In the genomic region with DNA sequence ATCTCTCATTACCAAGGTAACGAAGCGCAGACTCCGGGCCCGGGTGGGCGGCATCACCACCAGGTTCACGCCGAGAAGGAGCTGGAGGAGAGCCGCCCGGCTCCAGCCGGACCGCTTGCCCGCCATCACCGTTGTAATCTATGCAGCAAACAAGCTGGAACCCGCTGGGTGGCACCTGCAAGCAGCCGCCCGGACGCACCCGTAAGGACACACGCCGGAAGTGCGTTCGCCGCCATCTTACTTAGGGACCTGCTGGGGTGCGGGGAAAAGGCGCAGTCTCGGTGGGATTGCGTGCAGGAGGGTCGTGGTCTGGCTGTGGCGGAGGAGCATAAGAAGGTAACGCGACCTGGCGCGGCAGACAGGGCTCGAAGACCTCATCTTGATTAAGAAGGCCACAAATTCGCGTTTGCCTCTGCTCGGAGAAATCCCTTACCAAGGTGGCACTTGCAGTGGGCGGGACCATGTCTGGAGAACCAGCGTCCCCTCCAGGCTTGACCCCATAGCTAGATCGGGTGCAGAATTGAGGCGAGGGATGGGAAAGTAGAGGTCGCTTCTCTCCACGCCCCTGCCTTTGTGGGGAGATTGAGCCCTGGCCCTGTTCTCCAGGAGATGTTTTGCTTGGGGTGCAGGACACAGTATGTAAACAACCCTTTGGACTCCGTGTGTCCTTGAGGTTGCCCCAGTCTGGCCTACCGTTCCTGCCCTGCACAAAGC, we compare ENCODE assay signal across 8 cellular contexts. TPM values are rescaled to one million over a fixed set of nuclear protein-coding genes. Genes with fewer than 3 reads are reported as not detected.
A peak's percentile ranks its signal among the peaks of the same experiment; 100 is the strongest.
DNase-seq lines count a peak whose midpoint lies in the region; ATAC-seq and TF ChIP-seq lines count a peak whose summit lies in the region.

A gene with protein sequence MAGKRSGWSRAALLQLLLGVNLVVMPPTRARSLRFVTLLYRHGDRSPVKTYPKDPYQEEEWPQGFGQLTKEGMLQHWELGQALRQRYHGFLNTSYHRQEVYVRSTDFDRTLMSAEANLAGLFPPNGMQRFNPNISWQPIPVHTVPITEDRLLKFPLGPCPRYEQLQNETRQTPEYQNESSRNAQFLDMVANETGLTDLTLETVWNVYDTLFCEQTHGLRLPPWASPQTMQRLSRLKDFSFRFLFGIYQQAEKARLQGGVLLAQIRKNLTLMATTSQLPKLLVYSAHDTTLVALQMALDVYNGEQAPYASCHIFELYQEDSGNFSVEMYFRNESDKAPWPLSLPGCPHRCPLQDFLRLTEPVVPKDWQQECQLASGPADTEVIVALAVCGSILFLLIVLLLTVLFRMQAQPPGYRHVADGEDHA (minus strand): TSS at position 151 of the 714 bp plus-strand sequence. CDS start 25 bp downstream, at position 126.

- H3K79me2 ChIP-seq in H9 (ENCODE audit: insufficient read depth, low read length) (peaks cover 3% of the 10 kb centered on the region; the same call in 1 of the 2 replicates), Loucy (ENCODE audit: insufficient read depth, low read length) (peaks cover 34% of the 10 kb centered on the region)

- H4K91ac ChIP-seq in H9 (ENCODE audit: insufficient read length, low read depth, low read length): no peak within 1 kb of the TSS

- no peak within 1 kb of the TSS for H3T11ph ChIP-seq in H9 (ENCODE audit: low read length)

- H2BK15ac ChIP-seq in H9 (ENCODE audit: low read depth, low read length): no peak within 1 kb of the TSS

- H3K27me3 Mint-ChIP-seq in H9 (ENCODE audit: low read depth): no peaks in the 10 kb centered on the region; the same call in 1 of the 2 replicates
- no peaks in the 10 kb centered on the region for H3K27me3 Mint-ChIP-seq in activated naive CD4-positive, alpha-beta T cell treated with anti-CD3 and anti-CD28 coated beads for 36 hours (ENCODE audit: low read depth)

- H3K9ac ChIP-seq in H9 (ENCODE audit: extremely low read depth, insufficient read length, low read length) (peak within 1 kb of the TSS; percentile 89), Loucy (ENCODE audit: low read depth, low read length, poor library complexity, severe bottlenecking) (peak within 1 kb of the TSS; percentile 94)

- H2AFZ ChIP-seq in H9 (ENCODE audit: low read length) (no peak within 1 kb of the TSS), Loucy (ENCODE audit: low read length) (peak within 1 kb of the TSS; percentile 93)

- no CpG with 5 or more reads among the region's 45 CpGs for WGBS in H9 (ENCODE audit: extremely low coverage, insufficient read length, low lambda C conversion rate)
- 0 to 1% methylated on average over 22 to 40 of the region's 45 CpGs for WGBS in testis, 2 donors

- no peak for TF ChIP-seq POLR2A in testis (IDR thresholded peaks at IDR 0.05)

- no peak within 1 kb of the TSS for H3K23ac ChIP-seq in H9 (ENCODE audit: insufficient read length, low read depth, low read length)

- no peaks in the 10 kb centered on the region for H3K9me2 ChIP-seq in Loucy (replicated peaks; ENCODE audit: low read depth, low read length)

- peak; percentile 71 for DNase-seq in GM04504 (ENCODE audit: low read depth)
- DNase-seq in H9: peak; percentile 86
- DNase-seq in SK-N-DZ (ENCODE audit: low spot score): peak; percentile 94
- peak; percentile 94 for DNase-seq in activated naive CD4-positive, alpha-beta T cell treated with anti-CD3 and anti-CD28 coated beads for 36 hours
- peak; percentile 86 for DNase-seq in germinal center (ENCODE audit: low spot score)
- DNase-seq in omental fat pad (ENCODE audit: low spot score): peak; percentile 69
- DNase-seq in testis: peak; percentile 95

- H3K14ac ChIP-seq in H9 (ENCODE audit: insufficient read depth, low read length): peak within 1 kb of the TSS; percentile 86

- no peak within 1 kb of the TSS for H3K4ac ChIP-seq in H9 (ENCODE audit: low read depth, low read length)

- H3K4me3 Mint-ChIP-seq in H9: peak within 1 kb of the TSS; percentile 99
- H3K4me3 Mint-ChIP-seq in activated naive CD4-positive, alpha-beta T cell treated with anti-CD3 and anti-CD28 coated beads for 36 hours: peak within 1 kb of the TSS; percentile 99

- H3K18ac ChIP-seq in H9 (ENCODE audit: insufficient read length, low read depth, low read length): peak within 1 kb of the TSS; percentile 91

- H3K27me3 ChIP-seq in H9 (ENCODE audit: insufficient read depth, low read length): no peaks in the 10 kb centered on the region
- no peaks in the 10 kb centered on the region for H3K27me3 ChIP-seq in Loucy (ENCODE audit: insufficient read depth, low read length, poor library complexity, severe bottlenecking)
- no peaks in the 10 kb centered on the region for H3K27me3 ChIP-seq in testis

- peaks cover 8% of the 10 kb centered on the region for H3K23me2 ChIP-seq in H9 (ENCODE audit: insufficient read length, low read depth, low read length, poor library complexity, severe bottlenecking)

- peak within 1 kb of the TSS; percentile 57 for H4K5ac ChIP-seq in H9 (ENCODE audit: insufficient read length, low read depth, low read length)

- ATAC-seq in omental fat pad (ENCODE audit: low FRiP score): peak; percentile 95

- H4K8ac ChIP-seq in H9 (replicated peaks; ENCODE audit: insufficient read length, low read depth, low read length): no peak within 1 kb of the TSS

- H3K9me3 Mint-ChIP-seq in H9: no peaks in the 10 kb centered on the region; a peak in 1 of 5 replicates
- no peaks in the 10 kb centered on the region for H3K9me3 Mint-ChIP-seq in activated naive CD4-positive, alpha-beta T cell treated with anti-CD3 and anti-CD28 coated beads for 36 hours

- peaks cover 0 to 35% (median 27%) of the 10 kb centered on the region in 3 experiments; a peak in 5 of 7 replicates for H3K36me3 Mint-ChIP-seq in H9 (ENCODE audit: insufficient read depth in 1 of 3, low read depth in 3 of 3)
- peaks cover 11% of the 10 kb centered on the region for H3K36me3 Mint-ChIP-seq in activated naive CD4-positive, alpha-beta T cell treated with anti-CD3 and anti-CD28 coated beads for 36 hours (ENCODE audit: low read depth)

- no peaks in the 10 kb centered on the region for H3F3A ChIP-seq in Loucy (ENCODE audit: low read depth)

- intact Hi-C loops in activated naive CD4-positive, alpha-beta T cell treated with anti-CD3 and anti-CD28 coated beads for 36 hours (cut with micrococcal nuclease): loop anchor here (1.0 kb wide), 6 partner anchors 20 to 313 kb away; a partner anchor contains a TSS
- intact Hi-C loops in testis (cut with DNase I; ENCODE audit: low total_unique reads): no loop called here

- no peak within 1 kb of the TSS for H3K56ac ChIP-seq in H9 (ENCODE audit: insufficient read length, low read depth, low read length)

- no peak within 1 kb of the TSS for H2BK12ac ChIP-seq in H9 (ENCODE audit: insufficient read length, low read depth, low read length)

- peaks cover 5% of the 10 kb centered on the region; the same call in 1 of the 2 replicates for H3K4me1 ChIP-seq in H9 (ENCODE audit: insufficient read depth, low read length)
- H3K4me1 ChIP-seq in Loucy (ENCODE audit: insufficient read depth, low read length, poor library complexity, severe bottlenecking): peaks cover 20% of the 10 kb centered on the region
- peaks cover 12% of the 10 kb centered on the region for H3K4me1 ChIP-seq in testis

- H2AK5ac ChIP-seq in H9 (ENCODE audit: insufficient read length, low read length): no peak within 1 kb of the TSS

- no peak within 1 kb of the TSS for H2BK5ac ChIP-seq in H9 (ENCODE audit: insufficient read length, low read length)

- CTCF ChIA-PET in activated naive CD4-positive, alpha-beta T cell treated with anti-CD3 and anti-CD28 coated beads for 36 hours (lab: Charles Lee): interaction anchor here (0.6 to 3.1 kb wide), 14 partner anchors 10 to 331 kb away, joined by 3 to 23 read pairs (median 5); a partner anchor contains a TSS

- no peaks in the 10 kb centered on the region for H3K9me3 ChIP-seq in H9 (ENCODE audit: control insufficient read depth, low read depth, low read length)
- H3K9me3 ChIP-seq in Loucy (ENCODE audit: insufficient read depth, low read depth, low read length): no peaks in the 10 kb centered on the region
- H3K9me3 ChIP-seq in testis: no peaks in the 10 kb centered on the region

- H2BK120ac ChIP-seq in H9 (ENCODE audit: low read depth, low read length, poor library complexity, severe bottlenecking): no peak within 1 kb of the TSS

- H3K4me1 Mint-ChIP-seq in H9: peaks cover 11 to 13% of the 10 kb centered on the region in 2 experiments
- H3K4me1 Mint-ChIP-seq in activated naive CD4-positive, alpha-beta T cell treated with anti-CD3 and anti-CD28 coated beads for 36 hours (ENCODE audit: low read depth): peaks cover 24% of the 10 kb centered on the region

- H4K20me1 ChIP-seq in H9 (ENCODE audit: control insufficient read depth, insufficient read depth, insufficient read length) (no peaks in the 10 kb centered on the region), Loucy (ENCODE audit: insufficient read depth, low read length, poor library complexity, severe bottlenecking) (no peaks in the 10 kb centered on the region)

- TF ChIP-seq CTCF in H9 (conservative IDR thresholded peaks at IDR 0.05) (peak; percentile 31; the same call in 1 of the 3 replicates), Loucy (conservative IDR thresholded peaks at IDR 0.05; ENCODE audit: low read length) (peak; percentile 53), omental fat pad (IDR thresholded peaks at IDR 0.05) (no peak), testis (IDR thresholded peaks at IDR 0.05) (peak in 1 of 3 experiments; percentile 26)

- peak within 1 kb of the TSS; percentile 94 for H3K4me3 ChIP-seq in Loucy (ENCODE audit: low read length, poor library complexity, severe bottlenecking)
- H3K4me3 ChIP-seq in testis: peak within 1 kb of the TSS; percentile 63 to 84

- peak within 1 kb of the TSS; percentile 92 for H3K4me2 ChIP-seq in H9 (ENCODE audit: insufficient read depth, insufficient read length, low read length)
- H3K4me2 ChIP-seq in Loucy (ENCODE audit: low read depth, low read length, poor library complexity, severe bottlenecking): peak within 1 kb of the TSS; percentile 94

- H3K27ac ChIP-seq in H9 (ENCODE audit: insufficient read length, low read depth, low read length): peak within 1 kb of the TSS; percentile 40
- peak within 1 kb of the TSS; percentile 79 to 86 for H3K27ac ChIP-seq in testis

- H3K36me3 ChIP-seq in Loucy (ENCODE audit: insufficient read depth, low read length): peaks cover 7% of the 10 kb centered on the region; the same call in 1 of the 2 replicates
- no peaks in the 10 kb centered on the region for H3K36me3 ChIP-seq in testis (ENCODE audit: low read depth, missing control alignments)

- no peaks in the 10 kb centered on the region for H3K79me1 ChIP-seq in H9 (ENCODE audit: insufficient read depth, low read depth, low read length, poor library complexity, severe bottlenecking)

- peak within 1 kb of the TSS; percentile 100 for H3K27ac Mint-ChIP-seq in H9
- peak within 1 kb of the TSS; percentile 97 for H3K27ac Mint-ChIP-seq in activated naive CD4-positive, alpha-beta T cell treated with anti-CD3 and anti-CD28 coated beads for 36 hours

- no peak within 1 kb of the TSS for H2BK20ac ChIP-seq in H9 (ENCODE audit: low read depth, low read length, poor library complexity, severe bottlenecking)

RNA-seq across cellular contexts. Expression of the gene that starts here (rescaled TPM):
- total RNA-seq in H9 (2021) (29.3 and 29.5 TPM in 2 replicates), omental fat pad (10 to 100 TPM; 44.1 to 70.2 (median 55.4) TPM), testis (10 to 100 TPM; 61.3 to 63.7 TPM)
- 21.7 and 47.0 TPM in 2 replicates for polyA plus RNA-seq in SK-N-DZ (2014; cell fraction: cytosol; rRNA removed)
- polyA plus RNA-seq in SK-N-DZ (2014; cell fraction: nucleus; rRNA removed): 42.8 and 47.1 TPM in 2 replicates
- total RNA-seq in activated naive CD4-positive, alpha-beta T cell treated with anti-CD3 and anti-CD28 coated beads for 36 hours: 1 to 10 TPM; 8.0 to 9.3 TPM
- 40.3 TPM for polyA plus RNA-seq in testis (ENCODE audit: insufficient read depth, low read depth, low replicate concordance)

Comparison
In these comparisons a context has a peak if more than half of its experiments do, and no peak if none do; other contexts are left out.
1. Peak in every context shown above with its lines: DNase-seq, ATAC-seq, H3K4me3 ChIP-seq and H3K27ac ChIP-seq.
2. CTCF ChIP-seq: peak in H9 (single experiment) and Loucy (single experiment); none in omental fat pad (0 of 3).